In genomic region chr3:79011821-79012529, GRCh38 we compare ENCODE assay signal across 23 cellular contexts.
DNase-seq lines count a peak whose midpoint lies in the region; TF ChIP-seq lines count a peak whose summit lies in the region.
"Had no signal": no experiment of that assay in that cellular context is flagged by ENCODE, and none has a peak within 500 bp of the region (broad histone marks: within the 10 kb centered on the region; RNA-seq: fewer than 3 reads in every experiment).

No MANE protein-coding gene starts in this region.

- no peaks in the 10 kb centered on the region for H3K36me3 ChIP-seq in neural cell (ENCODE audit: insufficient read depth, low read length)
- no peaks in the 10 kb centered on the region for H3K36me3 ChIP-seq in Karpas-422 (ENCODE audit: insufficient read depth, low read length)
- H3K36me3 ChIP-seq: esophagus muscularis mucosa, gastroesophageal sphincter, lower lobe of right lung, MG63, neutrophil, transverse colon had no signal

- H3K27ac ChIP-seq in neural cell (ENCODE audit: low read length) (peak overlapping the region; percentile 83), Karpas-422 (ENCODE audit: low read length) (no peak overlapping the region)
- H3K27ac ChIP-seq: C4-2B, esophagus muscularis mucosa, gastroesophageal sphincter, lower lobe of right lung, neutrophil, transverse colon had no signal

- H3K9me3 ChIP-seq in neural cell (ENCODE audit: low read length): no peaks in the 10 kb centered on the region
- no peaks in the 10 kb centered on the region for H3K9me3 ChIP-seq in Karpas-422 (ENCODE audit: low read length)
- H3K9me3 ChIP-seq: esophagus muscularis mucosa, gastroesophageal sphincter, lower lobe of right lung, MG63, neutrophil, transverse colon had no signal

- H3K4me1 ChIP-seq in Karpas-422 (ENCODE audit: low read length): no peaks in the 10 kb centered on the region

- TF ChIP-seq RAD21 in neural cell (conservative IDR thresholded peaks at IDR 0.05): no peak

- peaks cover 89% of the 10 kb centered on the region for H3K79me2 ChIP-seq in neural cell (replicated peaks; ENCODE audit: insufficient read depth, low read length)
- no peaks in the 10 kb centered on the region for H3K79me2 ChIP-seq in Karpas-422 (ENCODE audit: low read length)

- H3K4me2 ChIP-seq in neural cell (ENCODE audit: low read length) (peak overlapping the region; percentile 91), Karpas-422 (ENCODE audit: low read depth, low read length, poor library complexity, severe bottlenecking) (no peak overlapping the region)

- no peak for TF ChIP-seq CTCF in neural cell (IDR thresholded peaks at IDR 0.05; ENCODE audit: poor library complexity, severe bottlenecking)

- H4K20me1 ChIP-seq in neural cell (ENCODE audit: insufficient read depth) (peaks cover 8% of the 10 kb centered on the region), Karpas-422 (ENCODE audit: insufficient read depth, low read depth, low read length) (no peaks in the 10 kb centered on the region)

- H3K9me2 ChIP-seq in neural cell (ENCODE audit: insufficient read depth, low read length) (no peaks in the 10 kb centered on the region), Karpas-422 (replicated peaks; ENCODE audit: insufficient read depth, low read length) (no peaks in the 10 kb centered on the region)

- H3K27me3 ChIP-seq in neural cell (ENCODE audit: insufficient read depth, low read depth, low read length): no peaks in the 10 kb centered on the region
- H3K27me3 ChIP-seq in Karpas-422 (ENCODE audit: low read length): no peaks in the 10 kb centered on the region
- H3K27me3 ChIP-seq: esophagus muscularis mucosa, MG63 had no signal

- TF ChIP-seq EP300 in neural cell (conservative IDR thresholded peaks at IDR 0.05; ENCODE audit: poor library complexity, severe bottlenecking): peak; percentile 91

- no peaks in the 10 kb centered on the region for H3F3A ChIP-seq in neural cell (ENCODE audit: insufficient read depth, low read length, poor library complexity, severe bottlenecking)

- H3K4me3 ChIP-seq in neural cell (ENCODE audit: low read length) (peak overlapping the region; percentile 87), Karpas-422 (ENCODE audit: low read length) (no peak overlapping the region)
- H3K4me3 ChIP-seq: esophagus muscularis mucosa, gastroesophageal sphincter, lower lobe of right lung, MG63, transverse colon had no signal

- DNase-seq in NCI-H82 (lab: John Stamatoyannopoulos, UW) (peak; percentile 6), NCI-H82 treated with DMSO at 0.1 percent for 48 hours (lab: John Stamatoyannopoulos, UW; ENCODE audit: unreplicated experiment) (no peak), cerebellar cortex (ENCODE audit: low spot score) (peak; percentile 59), dedifferentiated amniotic fluid mesenchymal stem cell (ENCODE audit: extremely low spot score) (no peak), Karpas-422 (no peak), H4 (ENCODE audit: low spot score) (no peak), NOMO-1 treated with dmso at 0.1 percent for 144 hours (lab: John Stamatoyannopoulos, UW; ENCODE audit: unreplicated experiment) (no peak)
- DNase-seq: ACHN; activated CD4-positive, alpha-beta T cell treated with anti-CD3 and anti-CD28 coated beads for 48 hours; cerebellar nuclear complex; effector CD8-positive, alpha-beta T cell; lower lobe of right lung; MG63; RPMI8226; stimulated activated CD4-positive, alpha-beta T cell treated with anti-CD3 and anti-CD28 coated beads, Interleukin-4, amount 100 ng/mL, for 24 hours; stimulated activated naive CD8-positive, alpha-beta T cell treated with anti-CD3 and anti-CD28 coated beads, Interleukin-15, Interleukin-2, amounts not matched to agents 100 U/mL and 50 U/mL, for 24 hours; T-helper 17 cell; transverse colon had no signal

- peak overlapping the region; percentile 46 for H3K9ac ChIP-seq in neural cell (ENCODE audit: low read length)
- no peak overlapping the region for H3K9ac ChIP-seq in Karpas-422 (ENCODE audit: low read length)

- no peak overlapping the region for H2AFZ ChIP-seq in neural cell (ENCODE audit: low read depth, low read length)
- H2AFZ ChIP-seq in Karpas-422 (ENCODE audit: low read length): no peak overlapping the region

TF ChIP-seq in neural cell, 6 proteins besides CTCF, POLR2A, EP300 and RAD21:
- TF ChIP-seq TAF1 (IDR thresholded peaks at IDR 0.05; ENCODE audit: low read depth): no peak
- no peak for TF ChIP-seq EZH2 (IDR thresholded peaks at IDR 0.05; ENCODE audit: borderline replicate concordance, insufficient read depth, low read length, poor library complexity, severe bottlenecking)
- peak; percentile 86 for TF ChIP-seq POLR2AphosphoS5 (IDR thresholded peaks at IDR 0.05)
- TF ChIP-seq, protein P1, sequence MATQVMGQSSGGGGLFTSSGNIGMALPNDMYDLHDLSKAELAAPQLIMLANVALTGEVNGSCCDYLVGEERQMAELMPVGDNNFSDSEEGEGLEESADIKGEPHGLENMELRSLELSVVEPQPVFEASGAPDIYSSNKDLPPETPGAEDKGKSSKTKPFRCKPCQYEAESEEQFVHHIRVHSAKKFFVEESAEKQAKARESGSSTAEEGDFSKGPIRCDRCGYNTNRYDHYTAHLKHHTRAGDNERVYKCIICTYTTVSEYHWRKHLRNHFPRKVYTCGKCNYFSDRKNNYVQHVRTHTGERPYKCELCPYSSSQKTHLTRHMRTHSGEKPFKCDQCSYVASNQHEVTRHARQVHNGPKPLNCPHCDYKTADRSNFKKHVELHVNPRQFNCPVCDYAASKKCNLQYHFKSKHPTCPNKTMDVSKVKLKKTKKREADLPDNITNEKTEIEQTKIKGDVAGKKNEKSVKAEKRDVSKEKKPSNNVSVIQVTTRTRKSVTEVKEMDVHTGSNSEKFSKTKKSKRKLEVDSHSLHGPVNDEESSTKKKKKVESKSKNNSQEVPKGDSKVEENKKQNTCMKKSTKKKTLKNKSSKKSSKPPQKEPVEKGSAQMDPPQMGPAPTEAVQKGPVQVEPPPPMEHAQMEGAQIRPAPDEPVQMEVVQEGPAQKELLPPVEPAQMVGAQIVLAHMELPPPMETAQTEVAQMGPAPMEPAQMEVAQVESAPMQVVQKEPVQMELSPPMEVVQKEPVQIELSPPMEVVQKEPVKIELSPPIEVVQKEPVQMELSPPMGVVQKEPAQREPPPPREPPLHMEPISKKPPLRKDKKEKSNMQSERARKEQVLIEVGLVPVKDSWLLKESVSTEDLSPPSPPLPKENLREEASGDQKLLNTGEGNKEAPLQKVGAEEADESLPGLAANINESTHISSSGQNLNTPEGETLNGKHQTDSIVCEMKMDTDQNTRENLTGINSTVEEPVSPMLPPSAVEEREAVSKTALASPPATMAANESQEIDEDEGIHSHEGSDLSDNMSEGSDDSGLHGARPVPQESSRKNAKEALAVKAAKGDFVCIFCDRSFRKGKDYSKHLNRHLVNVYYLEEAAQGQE (IDR thresholded peaks at IDR 0.05; ENCODE audit: borderline replicate concordance): no peak
- TF ChIP-seq MXI1 (conservative IDR thresholded peaks at IDR 0.05; ENCODE audit: poor library complexity, severe bottlenecking): no peak
- no peak for TF ChIP-seq SMC3 (conservative IDR thresholded peaks at IDR 0.05; ENCODE audit: poor library complexity)
TF ChIP-seq in neural cell: peak in this region for 1.

Comparison
In these comparisons a context has a peak if more than half of its experiments do, and no peak if none do; other contexts are left out.
1. DNase-seq: peak in NCI-H82 (single experiment) and cerebellar cortex (single experiment); none in NCI-H82 treated with DMSO at 0.1 percent for 48 hours (single experiment), dedifferentiated amniotic fluid mesenchymal stem cell (single experiment), Karpas-422 (single experiment), H4 (single experiment) and NOMO-1 treated with dmso at 0.1 percent for 144 hours (single experiment).